12 cellular contexts compared by ENCODE assay signal in the genomic region with DNA sequence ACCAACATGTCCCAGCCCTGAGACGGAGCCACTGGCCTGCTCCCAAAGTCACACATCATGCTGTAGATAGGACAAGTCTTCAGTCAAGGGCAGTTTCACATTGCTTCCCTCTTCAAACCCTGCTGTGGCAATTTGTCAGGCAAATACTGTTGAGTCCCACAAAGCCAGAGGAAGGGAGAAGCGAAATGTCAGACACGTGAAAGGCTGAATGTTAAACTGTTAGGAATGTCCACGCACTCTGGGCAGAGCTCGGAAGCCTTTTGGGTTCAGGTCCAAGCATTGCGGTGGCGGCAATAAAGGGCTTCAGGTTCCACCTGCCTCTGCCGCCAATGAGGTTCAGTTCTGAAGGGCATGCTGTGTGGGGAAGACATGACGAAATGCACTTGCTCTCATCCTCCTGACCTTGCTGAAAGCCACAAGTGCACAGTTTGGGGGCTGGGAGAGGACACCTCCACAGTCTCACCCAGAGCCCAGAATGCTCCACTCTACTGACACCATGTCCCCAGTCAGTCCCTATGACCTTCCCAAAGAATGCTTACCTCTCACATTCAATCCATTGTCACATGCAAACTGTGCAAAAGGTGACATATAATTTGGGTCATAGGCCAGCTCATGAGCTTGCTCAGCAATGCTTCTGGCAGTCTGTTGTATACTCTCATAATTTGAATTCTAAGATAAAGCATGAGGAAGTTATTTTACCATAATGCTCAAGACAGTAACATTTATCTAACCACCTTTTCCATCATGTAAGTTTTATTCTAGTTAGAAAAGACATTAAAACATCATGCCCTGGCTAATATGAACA. TPM values are rescaled to one million over a fixed set of nuclear protein-coding genes. Genes with fewer than 3 reads are reported as not detected.
A peak's percentile ranks its signal among the peaks of the same experiment; 100 is the strongest.
DNase-seq lines count a peak whose midpoint lies in the region; ATAC-seq, FAIRE-seq and TF ChIP-seq lines count a peak whose summit lies in the region.
"Had no signal": no experiment of that assay in that cellular context is flagged by ENCODE, and none has a peak within 500 bp of the region (broad histone marks: within the 10 kb centered on the region; RNA-seq: fewer than 3 reads in every experiment).

No MANE protein-coding gene starts in this region.

- no peaks in the 10 kb centered on the region for H3K27me3 ChIP-seq in cardiac muscle cell

- peak; percentile 40 for FAIRE-seq in GM12891 (lab: Jason Lieb, UNC)
- FAIRE-seq: endothelial cell of umbilical vein had no signal

- no peak overlapping the region for H3K4me3 ChIP-seq in cardiac muscle cell
- H3K4me3 ChIP-seq: SK-N-MC had no signal

- H3K9me3 ChIP-seq in cardiac muscle cell (ENCODE audit: low read depth) = no peaks in the 10 kb centered on the region

- no peak for ATAC-seq in GM21526 (IDR thresholded peaks at IDR 0.05; ENCODE audit: low FRiP score, unreplicated experiment)
- ATAC-seq: CD8-positive, alpha-beta T cell had no signal

- H3K27ac ChIP-seq in RWPE1 (peak overlapping the region; percentile 95), cardiac muscle cell (peak overlapping the region; percentile 83)
- H3K27ac ChIP-seq: SK-N-MC had no signal

- POLR2A ChIA-PET in RWPE1 (lab: Yijun Ruan, JAX; ENCODE audit: low non-redundant PET) = no interaction called here

- TF ChIP-seq CTCF in RWPE1 (conservative IDR thresholded peaks at IDR 0.05; ENCODE audit: low read depth) = no peak
- TF ChIP-seq CTCF in cardiac muscle cell (IDR thresholded peaks at IDR 0.05; ENCODE audit: low read depth, low read length) = no peak

- CTCF ChIA-PET in RWPE1 (lab: Yijun Ruan, JAX) = interaction anchor here (0.5 to 1.6 kb wide), 4 partner anchors 26 to 141 kb away, joined by 3 to 5 read pairs (median 3); no protein-coding TSS in a partner anchor

- H3K4me1 ChIP-seq in cardiac muscle cell (ENCODE audit: low read depth) = peaks cover 69% of the 10 kb centered on the region

- H3K36me3 ChIP-seq in cardiac muscle cell = peaks cover 4% of the 10 kb centered on the region

- DNase-seq in GM12891 (ENCODE audit: insufficient read length, low spot score) = no peak
- peak; percentile 60 for DNase-seq in RWPE1 (ENCODE audit: low spot score)
- DNase-seq in cardiac muscle cell (ENCODE audit: low read depth in 1 of 2, low spot score in 1 of 2) = peak in 1 of 2 donors; percentile 78
- peak; percentile 92 for DNase-seq in renal cortical epithelial cell (ENCODE audit: low read depth)
- DNase-seq in COLO668 (lab: John Stamatoyannopoulos, UW; ENCODE audit: unreplicated experiment) = no peak
- no peak for DNase-seq in OCI-M2 (lab: John Stamatoyannopoulos, UW; ENCODE audit: unreplicated experiment)
- no peak for DNase-seq in amygdala (lab: John Stamatoyannopoulos, UW)
- DNase-seq: CD8-positive, alpha-beta T cell; NCI-H1930 had no signal

- TF ChIP-seq POLR2A in GM12891 (IDR thresholded peaks at IDR 0.05; ENCODE audit: low read depth, low read length) = no peak

TF ChIP-seq in GM12891, 5 proteins besides CTCF, POLR2A, EP300 and RAD21:
- TF ChIP-seq POU2F2 (IDR thresholded peaks at IDR 0.05; ENCODE audit: low read depth, low read length) (no peak), POLR2AphosphoS5 (IDR thresholded peaks at IDR 0.05; ENCODE audit: low read depth, low read length) (no peak), PAX5 (IDR thresholded peaks at IDR 0.05; ENCODE audit: insufficient read depth, low read length, severe bottlenecking) (no peak), TAF1 (IDR thresholded peaks at IDR 0.05; ENCODE audit: low read depth, low read length) (no peak), SPI1 (IDR thresholded peaks at IDR 0.05; ENCODE audit: low read depth, low read length) (no peak)
TF ChIP-seq in GM12891: peak in this region for 0.

RNA-seq across cellular contexts. Expression of gene RAD9B, which starts 35.7 kb away (rescaled TPM):
- polyA plus RNA-seq in GM12891 (2012; ENCODE audit: low read depth, missing spikeins) = 0.32 TPM
- 0.21 and 1.1 TPM in 2 replicates for total RNA-seq in cardiac muscle cell
- polyA plus RNA-seq in cardiac muscle cell = 1.5 and 2.3 TPM in 2 replicates
- total RNA-seq in renal cortical epithelial cell = 0.52 and 0.89 TPM in 2 replicates

RNA-seq across cellular contexts. Expression of gene VPS29, which starts 35.9 kb away (rescaled TPM):
- 113 TPM for polyA plus RNA-seq in GM12891 (2012; ENCODE audit: low read depth, missing spikeins)
- total RNA-seq in cardiac muscle cell (57.7 and 70.1 TPM in 2 replicates), renal cortical epithelial cell (80.8 and 125 TPM in 2 replicates)
- polyA plus RNA-seq in cardiac muscle cell = 170 and 179 TPM in 2 replicates

RNA-seq across cellular contexts. Expression of gene PPTC7, which starts 45.3 kb away (rescaled TPM):
- polyA plus RNA-seq in GM12891 (2012; ENCODE audit: low read depth, missing spikeins) = 18.9 TPM
- total RNA-seq in cardiac muscle cell = 15.3 and 21.7 TPM in 2 replicates
- polyA plus RNA-seq in cardiac muscle cell = 16.3 and 24.8 TPM in 2 replicates
- 10.6 and 21.3 TPM in 2 replicates for total RNA-seq in renal cortical epithelial cell

Comparison
In these comparisons a context has a peak if more than half of its experiments do, and no peak if none do; other contexts are left out.
1. DNase-seq: peak in RWPE1 (single experiment) and renal cortical epithelial cell (single experiment); none in GM12891 (single experiment), COLO668 (single experiment), OCI-M2 (single experiment) and amygdala (0 of 56).